In the genomic region with DNA sequence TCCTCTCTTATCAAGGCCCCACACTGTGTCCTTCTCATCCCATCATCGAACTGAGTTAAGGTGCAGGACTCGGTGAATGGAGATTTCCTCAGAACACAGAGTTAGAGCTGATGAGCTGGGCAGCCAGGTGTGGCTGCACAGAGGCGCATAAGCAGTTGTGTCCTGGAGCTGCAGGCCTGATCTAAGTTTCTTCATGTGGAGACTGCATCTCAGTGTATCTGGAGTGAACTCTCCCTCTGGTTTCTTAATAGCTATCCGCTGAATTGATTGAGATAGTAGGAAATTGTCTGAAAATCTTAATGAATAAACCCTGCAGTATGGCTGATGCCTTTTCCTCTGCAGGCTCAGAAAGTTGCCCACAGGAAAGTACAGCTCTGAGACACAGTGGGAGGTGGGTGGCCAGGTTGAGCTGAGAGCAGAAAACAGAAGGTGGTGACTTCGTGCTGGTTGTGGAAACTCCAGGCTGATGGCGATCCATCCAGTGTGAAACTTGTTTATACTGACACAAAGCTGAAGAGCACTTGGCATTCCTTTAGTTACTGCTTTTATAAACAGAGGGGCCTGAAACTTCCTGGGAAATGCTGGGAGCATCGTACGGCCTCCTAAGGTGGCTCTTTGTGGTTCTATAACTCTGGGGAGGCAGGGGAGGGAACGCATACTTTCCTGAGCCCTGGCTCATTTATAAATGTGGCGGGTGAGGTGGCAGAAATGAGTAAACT, we compare ENCODE assay signal across 23 cellular contexts.
DNase-seq lines count a peak whose midpoint lies in the region; ATAC-seq, FAIRE-seq and TF ChIP-seq lines count a peak whose summit lies in the region.
"Had no signal": no experiment of that assay in that cellular context is flagged by ENCODE, and none has a peak within 500 bp of the region (broad histone marks: within the 10 kb centered on the region; RNA-seq: fewer than 3 reads in every experiment).

No MANE protein-coding gene starts in this region.

- H2AFZ ChIP-seq in fibroblast of lung (ENCODE audit: low read length), result no peak overlapping the region

- ATAC-seq in pancreas (peak in 2 of 4 donors; percentile 6 to 28), HG02642 (IDR thresholded peaks at IDR 0.05; ENCODE audit: poor library complexity, unreplicated experiment) (no peak), HG02588 (IDR thresholded peaks at IDR 0.05; ENCODE audit: unreplicated experiment) (no peak)
- ATAC-seq: activated T-cell treated with anti-CD3 and anti-CD28 coated beads, Interleukin-2, amount 50 U/mL, for 4 hours; stimulated activated naive CD8-positive, alpha-beta T cell treated with anti-CD3 and anti-CD28 coated beads, Interleukin-15, Interleukin-2, amounts not matched to agents 100 U/mL and 50 U/mL, for 24 hours had no signal

- no peak for FAIRE-seq in pancreas (lab: Jason Lieb, UNC)
- FAIRE-seq: endometrium, G401.6, GM18507 had no signal

- no peaks in the 10 kb centered on the region for H4K20me1 ChIP-seq in fibroblast of lung (ENCODE audit: control insufficient read depth, extremely low read depth, insufficient read depth, low read length)

- H3K9ac ChIP-seq in fibroblast of lung (ENCODE audit: insufficient read depth, low read length), result no peak overlapping the region

- H3K79me2 ChIP-seq in fibroblast of lung (ENCODE audit: control insufficient read depth, insufficient read depth, low read length), result no peaks in the 10 kb centered on the region

- TF ChIP-seq CTCF in fibroblast of lung (conservative IDR thresholded peaks at IDR 0.05 in 1 of 2, IDR thresholded peaks at IDR 0.05 in 1 of 2; ENCODE audit: low read depth in 1 of 2, low read length in 2 of 2) (no peak), pancreas (IDR thresholded peaks at IDR 0.05) (no peak)

- DNase-seq in Daoy (ENCODE audit: low read depth) (peak; percentile 51), SJSA1 (ENCODE audit: low read depth in 1 of 2, low spot score in 2 of 2) (peak; percentile 84 to 94), fibroblast of lung (ENCODE audit: low read depth in 2 of 2) (peak; percentile 54 to 74), pancreas (no peak), cerebellar cortex (ENCODE audit: low spot score) (no peak)
- no peak for DNase-seq in effector CD8-positive, alpha-beta T cell (lab: John Stamatoyannopoulos, UW)
- DNase-seq: activated CD4-positive, alpha-beta T cell treated with anti-CD3 and anti-CD28 coated beads for 48 hours; activated naive CD4-positive, alpha-beta T cell treated with Interleukin-2 at 50 U/mL for 16 hours; activated T-cell treated with anti-CD3 and anti-CD28 coated beads, Interleukin-2, amount 50 U/mL, for 4 hours; cortex of kidney; glutamatergic neuron; NCI-H1105 treated with DMSO at 0.1 percent for 48 hours; NCI-H2029 treated with DMSO at 0.1 percent for 48 hours; stimulated activated naive CD8-positive, alpha-beta T cell treated with anti-CD3 and anti-CD28 coated beads, Interleukin-15, Interleukin-2, amounts not matched to agents 100 U/mL and 50 U/mL, for 24 hours; tibial artery had no signal

- intact Hi-C loops in pancreas (cut with DNase I), result no loop called here

- H3K4me3 ChIP-seq in SJSA1, result no peak overlapping the region
- no peak overlapping the region for H3K4me3 ChIP-seq in fibroblast of lung (replicated peaks in 1 of 4; ENCODE audit: control extremely low read depth in 1 of 4, insufficient read depth in 1 of 4, low read depth in 3 of 4, low read length in 4 of 4)
- H3K4me3 ChIP-seq in pancreas, result no peak overlapping the region
- H3K4me3 ChIP-seq: adrenal gland, lung, tibial artery had no signal

- WGBS in pancreas, 2 donors, result 82 to 85% methylated on average over 10 of the region's 10 CpGs

- H3K9me3 ChIP-seq in SJSA1 (replicated peaks) (no peaks in the 10 kb centered on the region), fibroblast of lung (ENCODE audit: control insufficient read depth, insufficient read depth, low read depth, low read length) (no peaks in the 10 kb centered on the region), pancreas (no peaks in the 10 kb centered on the region)
- H3K9me3 ChIP-seq: tibial artery had no signal

- H3K27ac ChIP-seq in SJSA1 (peak overlapping the region; percentile 51), fibroblast of lung (ENCODE audit: insufficient read depth, low read length) (no peak overlapping the region), pancreas (peak overlapping the region in 3 of 4 donors; percentile 13 to 57 (median 56))
- H3K27ac ChIP-seq: adrenal gland, C4-2B, tibial artery had no signal

- H3K4me1 ChIP-seq in SJSA1 (replicated peaks) (peaks cover 69% of the 10 kb centered on the region), fibroblast of lung (ENCODE audit: control insufficient read depth, extremely low read depth, insufficient read depth, low read length) (peaks cover 2% of the 10 kb centered on the region), pancreas (peaks cover 6 to 23% (median 22%) of the 10 kb centered on the region in 3 donors)
- H3K4me1 ChIP-seq: adrenal gland had no signal

- H3K36me3 ChIP-seq in SJSA1 (no peaks in the 10 kb centered on the region), fibroblast of lung (ENCODE audit: control insufficient read depth, insufficient read depth, low read length) (no peaks in the 10 kb centered on the region), pancreas (no peaks in the 10 kb centered on the region)
- H3K36me3 ChIP-seq: adrenal gland, tibial artery had no signal

- H3K4me2 ChIP-seq in fibroblast of lung (ENCODE audit: extremely low read depth, insufficient read depth, low read length), result no peak overlapping the region

- no peaks in the 10 kb centered on the region for H3K27me3 ChIP-seq in SJSA1 (replicated peaks)
- H3K27me3 ChIP-seq in fibroblast of lung (ENCODE audit: control insufficient read depth, insufficient read depth, low read length), result no peaks in the 10 kb centered on the region
- H3K27me3 ChIP-seq in pancreas, result no peaks in the 10 kb centered on the region
- H3K27me3 ChIP-seq: adrenal gland, tibial artery had no signal

Comparison
In these comparisons a context has a peak if more than half of its experiments do, and no peak if none do; other contexts are left out.
1. DNase-seq: peak in Daoy (single experiment), SJSA1 (2 of 2) and fibroblast of lung (2 of 2); none in pancreas (0 of 6), effector CD8-positive, alpha-beta T cell (single experiment) and cerebellar cortex (single experiment).